ENCODE assay signal across 22 cellular contexts in the genomic region with DNA sequence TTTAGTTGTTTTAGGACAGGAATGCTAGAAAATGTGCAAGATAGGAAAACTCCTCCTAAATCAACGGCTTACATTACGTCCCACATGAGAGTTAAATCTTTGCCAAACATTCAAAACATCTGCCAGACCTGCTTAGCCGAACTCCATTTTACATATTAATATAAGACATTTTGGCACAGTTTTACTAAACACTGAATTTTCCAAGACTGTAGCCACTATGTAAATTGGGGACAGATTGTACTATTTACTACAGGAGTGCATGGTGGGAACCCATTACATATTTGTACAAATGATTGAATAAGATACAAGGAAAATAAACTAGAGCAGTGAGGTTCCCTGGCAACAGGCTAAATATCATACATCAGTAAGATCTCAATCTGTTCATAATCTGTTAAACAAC.
"Had no signal": no experiment of that assay in that cellular context is flagged by ENCODE, and none has a peak within 500 bp of the region (broad histone marks: within the 10 kb centered on the region; RNA-seq: fewer than 3 reads in every experiment).

No MANE protein-coding gene starts in this region.

- H3K27ac Mint-ChIP-seq: naive thymus-derived CD4-positive, alpha-beta T cell; nephron; neural progenitor cell; stimulated activated naive CD8-positive, alpha-beta T cell treated with anti-CD3 and anti-CD28 coated beads, Interleukin-15, amount 100 ng/mL, for 72 hours had no signal

- H3K9me3 Mint-ChIP-seq: nephron; neural progenitor cell; stimulated activated naive CD8-positive, alpha-beta T cell treated with anti-CD3 and anti-CD28 coated beads, Interleukin-15, amount 100 ng/mL, for 72 hours had no signal

- DNase-seq: dorsolateral prefrontal cortex; effector CD4-positive, alpha-beta T cell; foreskin melanocyte; glutamatergic neuron; heart right ventricle; hippocampal formation; left cardiac atrium; left lung; mesendoderm; midbrain; naive thymus-derived CD4-positive, alpha-beta T cell; stimulated activated CD4-positive, alpha-beta T cell treated with anti-CD3 and anti-CD28 coated beads, Interleukin-12 subunit alpha, Interleukin-12 subunit beta, amount 100 ng/mL, for 4 hours; stimulated activated CD4-positive, alpha-beta T cell treated with anti-CD3 and anti-CD28 coated beads, Interleukin-1b, Interleukin-23, amount 100 ng/mL, for 48 hours; stimulated activated CD4-positive, alpha-beta T cell treated with anti-CD3 and anti-CD28 coated beads, Interleukin-4, amount 100 ng/mL, for 1 hour; stimulated activated CD8-positive, alpha-beta memory T cell treated with anti-CD3 and anti-CD28 coated beads, Interleukin-4, amount 100 ng/mL, for 48 hours; stimulated activated naive CD4-positive, alpha-beta T cell; stimulated activated naive CD8-positive, alpha-beta T cell treated with anti-CD3 and anti-CD28 coated beads, Interleukin-15, amount 100 ng/mL, for 72 hours; transverse colon; upper lobe of right lung had no signal

- H3K36me3 Mint-ChIP-seq: naive thymus-derived CD4-positive, alpha-beta T cell; neural progenitor cell had no signal

- H3K27me3 Mint-ChIP-seq: naive thymus-derived CD4-positive, alpha-beta T cell; stimulated activated naive CD8-positive, alpha-beta T cell treated with anti-CD3 and anti-CD28 coated beads, Interleukin-15, amount 100 ng/mL, for 72 hours had no signal

- H3K4me1 Mint-ChIP-seq: naive thymus-derived CD4-positive, alpha-beta T cell; nephron; neural progenitor cell; stimulated activated naive CD8-positive, alpha-beta T cell treated with anti-CD3 and anti-CD28 coated beads, Interleukin-15, amount 100 ng/mL, for 72 hours had no signal

- H3K4me3 Mint-ChIP-seq: naive thymus-derived CD4-positive, alpha-beta T cell; nephron; neural progenitor cell; stimulated activated naive CD8-positive, alpha-beta T cell treated with anti-CD3 and anti-CD28 coated beads, Interleukin-15, amount 100 ng/mL, for 72 hours had no signal

- ATAC-seq: heart right ventricle; left cardiac atrium; left lung; naive thymus-derived CD4-positive, alpha-beta T cell; sciatic nerve; stimulated activated naive CD8-positive, alpha-beta T cell treated with anti-CD3 and anti-CD28 coated beads, Interleukin-15, amount 100 ng/mL, for 72 hours; upper lobe of right lung had no signal
